In genomic region chrY:7283006-7283405, GRCh38 we compare ENCODE assay signal across 22 cellular contexts.
DNase-seq lines count a peak whose midpoint lies in the region; ATAC-seq and TF ChIP-seq lines count a peak whose summit lies in the region.
"Had no signal": no experiment of that assay in that cellular context is flagged by ENCODE, and none has a peak within 500 bp of the region (broad histone marks: within the 10 kb centered on the region; RNA-seq: fewer than 3 reads in every experiment).

No MANE protein-coding gene starts in this region.

- DNase-seq in activated CD4-positive, alpha-beta T cell treated with anti-CD3 and anti-CD28 coated beads, Interleukin-2, amount 10 ng/mL, durations not matched to agents 7 days and 5 days, result no peak
- DNase-seq in activated CD4-positive, alpha-beta T cell treated with anti-CD3 and anti-CD28 coated beads, Interleukin-2, amount 50 U/mL, for 48 hours, result no peak
- DNase-seq in CD8-positive, alpha-beta memory T cell, result peak in 2 of 5 donors; percentile 7 to 59
- DNase-seq in activated CD4-positive, alpha-beta memory T cell treated with anti-CD3 and anti-CD28 coated beads for 36 hours, result no peak
- DNase-seq in endothelial cell (ENCODE audit: low spot score), result no peak
- no peak for DNase-seq in stimulated activated CD4-positive, alpha-beta T cell treated with anti-CD3 and anti-CD28 coated beads, Interleukin-4, amount 100 ng/mL, for 1 hour
- no peak for DNase-seq in GF-D8 (lab: John Stamatoyannopoulos, UW)
- DNase-seq: activated CD4-positive, alpha-beta T cell treated with anti-CD3 and anti-CD28 coated beads for 1 hour; activated T-cell treated with anti-CD3 and anti-CD28 coated beads, Interleukin-2, amount 50 U/mL, for 1 hour; anterior cingulate cortex; effector CD8-positive, alpha-beta T cell; head of caudate nucleus; immature natural killer cell; NCI-H1105; NCI-H526; nucleus accumbens; SIG-M5; stimulated activated CD4-positive, alpha-beta T cell treated with anti-CD3 and anti-CD28 coated beads, Interleukin-4, amount 100 ng/mL, for 24 hours had no signal

- H3K27me3 Mint-ChIP-seq in activated CD4-positive, alpha-beta T cell treated with anti-CD3 and anti-CD28 coated beads, Interleukin-2, amount 10 ng/mL, durations not matched to agents 7 days and 5 days, result no peaks in the 10 kb centered on the region
- H3K27me3 Mint-ChIP-seq in CD8-positive, alpha-beta memory T cell, result no peaks in the 10 kb centered on the region
- H3K27me3 Mint-ChIP-seq in activated CD4-positive, alpha-beta memory T cell treated with anti-CD3 and anti-CD28 coated beads for 36 hours, result no peaks in the 10 kb centered on the region
- peaks cover 1% of the 10 kb centered on the region for H3K27me3 Mint-ChIP-seq in endothelial cell (ENCODE audit: unreplicated experiment)

- POLR2A ChIA-PET in activated CD4-positive, alpha-beta T cell treated with anti-CD3 and anti-CD28 coated beads, Interleukin-2, amount 10 ng/mL, durations not matched to agents 7 days and 5 days (lab: Charles Lee), result no interaction called here
- POLR2A ChIA-PET in CD8-positive, alpha-beta memory T cell (lab: Charles Lee), result interaction anchor here (0.5 to 1.9 kb wide), 2 partner anchors 10 to 13 kb away, joined by 5 to 7 read pairs; no protein-coding TSS in a partner anchor
- POLR2A ChIA-PET in activated CD4-positive, alpha-beta memory T cell treated with anti-CD3 and anti-CD28 coated beads for 36 hours (lab: Charles Lee), result no interaction called here

- peak overlapping the region; percentile 85 for H3K27ac Mint-ChIP-seq in activated CD4-positive, alpha-beta T cell treated with anti-CD3 and anti-CD28 coated beads, Interleukin-2, amount 10 ng/mL, durations not matched to agents 7 days and 5 days
- peak overlapping the region in 2 of 8 donors; percentile 91 to 99 for H3K27ac Mint-ChIP-seq in CD8-positive, alpha-beta memory T cell
- peak overlapping the region; percentile 88 for H3K27ac Mint-ChIP-seq in activated CD4-positive, alpha-beta memory T cell treated with anti-CD3 and anti-CD28 coated beads for 36 hours
- H3K27ac Mint-ChIP-seq in endothelial cell (ENCODE audit: unreplicated experiment), result peak overlapping the region; percentile 74

- H3K4me3 Mint-ChIP-seq in activated CD4-positive, alpha-beta T cell treated with anti-CD3 and anti-CD28 coated beads, Interleukin-2, amount 10 ng/mL, durations not matched to agents 7 days and 5 days, result peak overlapping the region; percentile 60
- H3K4me3 Mint-ChIP-seq in CD8-positive, alpha-beta memory T cell, result peak overlapping the region in 2 of 7 donors; percentile 65 to 79
- H3K4me3 Mint-ChIP-seq in activated CD4-positive, alpha-beta memory T cell treated with anti-CD3 and anti-CD28 coated beads for 36 hours, result peak overlapping the region; percentile 57
- H3K4me3 Mint-ChIP-seq in endothelial cell (ENCODE audit: unreplicated experiment), result no peak overlapping the region

- no peaks in the 10 kb centered on the region for H3K9me3 ChIP-seq in CD8-positive, alpha-beta memory T cell (ENCODE audit: low read length)
- H3K9me3 ChIP-seq: A549 had no signal

- H3K27me3 ChIP-seq in CD8-positive, alpha-beta memory T cell (ENCODE audit: insufficient read depth, low read length, poor library complexity, severe bottlenecking), result no peaks in the 10 kb centered on the region

- peaks cover 71% of the 10 kb centered on the region for H3K4me1 Mint-ChIP-seq in activated CD4-positive, alpha-beta T cell treated with anti-CD3 and anti-CD28 coated beads, Interleukin-2, amount 10 ng/mL, durations not matched to agents 7 days and 5 days
- H3K4me1 Mint-ChIP-seq in CD8-positive, alpha-beta memory T cell, result peaks cover 0 to 78% (median 0%) of the 10 kb centered on the region in 3 donors
- H3K4me1 Mint-ChIP-seq in activated CD4-positive, alpha-beta memory T cell treated with anti-CD3 and anti-CD28 coated beads for 36 hours (ENCODE audit: low read depth), result peaks cover 71% of the 10 kb centered on the region
- peaks cover 36% of the 10 kb centered on the region for H3K4me1 Mint-ChIP-seq in endothelial cell (ENCODE audit: unreplicated experiment)
- H3K4me1 Mint-ChIP-seq: immature natural killer cell had no signal

- TF ChIP-seq CTCF in endothelial cell (IDR thresholded peaks at IDR 0.05; ENCODE audit: unreplicated experiment), result no peak

- no peak for ATAC-seq in HG02852 (IDR thresholded peaks at IDR 0.05; ENCODE audit: unreplicated experiment)
- ATAC-seq: A549 had no signal

- H3K36me3 Mint-ChIP-seq in activated CD4-positive, alpha-beta T cell treated with anti-CD3 and anti-CD28 coated beads, Interleukin-2, amount 10 ng/mL, durations not matched to agents 7 days and 5 days (ENCODE audit: low read depth), result peaks cover 54% of the 10 kb centered on the region
- peaks cover 0 to 55% (median 0%) of the 10 kb centered on the region in 3 donors for H3K36me3 Mint-ChIP-seq in CD8-positive, alpha-beta memory T cell
- peaks cover 40% of the 10 kb centered on the region for H3K36me3 Mint-ChIP-seq in activated CD4-positive, alpha-beta memory T cell treated with anti-CD3 and anti-CD28 coated beads for 36 hours
- H3K36me3 Mint-ChIP-seq in endothelial cell (ENCODE audit: low read depth, unreplicated experiment), result peaks cover 16% of the 10 kb centered on the region
- H3K36me3 Mint-ChIP-seq: immature natural killer cell had no signal

- H3K27ac ChIP-seq in CD8-positive, alpha-beta memory T cell (ENCODE audit: low read depth, low read length), result peak overlapping the region; percentile 48
- H3K27ac ChIP-seq: A549 had no signal

- peaks cover 58% of the 10 kb centered on the region for H3K4me1 ChIP-seq in CD8-positive, alpha-beta memory T cell (ENCODE audit: insufficient read depth, low read length)

- intact Hi-C loops in activated CD4-positive, alpha-beta memory T cell treated with anti-CD3 and anti-CD28 coated beads for 36 hours (cut with micrococcal nuclease), result no loop called here

- no peaks in the 10 kb centered on the region for H3K36me3 ChIP-seq in CD8-positive, alpha-beta memory T cell (ENCODE audit: insufficient read depth, low read length)

- CTCF ChIA-PET in activated CD4-positive, alpha-beta T cell treated with anti-CD3 and anti-CD28 coated beads, Interleukin-2, amount 10 ng/mL, durations not matched to agents 7 days and 5 days (lab: Charles Lee), result no interaction called here
- CTCF ChIA-PET in CD8-positive, alpha-beta memory T cell (lab: Charles Lee), result interaction anchor here (1.0 to 3.6 kb wide), 3 partner anchors 10 to 183 kb away, joined by 6 to 17 read pairs (median 12); no protein-coding TSS in a partner anchor
- CTCF ChIA-PET in activated CD4-positive, alpha-beta memory T cell treated with anti-CD3 and anti-CD28 coated beads for 36 hours (lab: Charles Lee), result no interaction called here

- no peaks in the 10 kb centered on the region for H3K9me3 Mint-ChIP-seq in activated CD4-positive, alpha-beta T cell treated with anti-CD3 and anti-CD28 coated beads, Interleukin-2, amount 10 ng/mL, durations not matched to agents 7 days and 5 days
- H3K9me3 Mint-ChIP-seq in CD8-positive, alpha-beta memory T cell, result no peaks in the 10 kb centered on the region
- H3K9me3 Mint-ChIP-seq in activated CD4-positive, alpha-beta memory T cell treated with anti-CD3 and anti-CD28 coated beads for 36 hours, result no peaks in the 10 kb centered on the region
- no peaks in the 10 kb centered on the region for H3K9me3 Mint-ChIP-seq in endothelial cell (ENCODE audit: unreplicated experiment)
- H3K9me3 Mint-ChIP-seq: CD14-positive monocyte, immature natural killer cell had no signal

- no peak overlapping the region for H3K4me3 ChIP-seq in CD8-positive, alpha-beta memory T cell (ENCODE audit: low read length)
- H3K4me3 ChIP-seq: A549, smooth muscle cell had no signal
